Comparison of ENCODE assay signal across 19 cellular contexts in genomic region chr6:163123098-163123497, GRCh38.
DNase-seq lines count a peak whose midpoint lies in the region; ATAC-seq and TF ChIP-seq lines count a peak whose summit lies in the region.
"Had no signal": no experiment of that assay in that cellular context is flagged by ENCODE, and none has a peak within 500 bp of the region (broad histone marks: within the 10 kb centered on the region; RNA-seq: fewer than 3 reads in every experiment).

No MANE protein-coding gene starts in this region.

- H3K4me3 ChIP-seq in endodermal cell (ENCODE audit: low read length): no peak overlapping the region

- H3K27me3 Mint-ChIP-seq in endodermal cell (ENCODE audit: insufficient read depth): no peaks in the 10 kb centered on the region
- H3K27me3 Mint-ChIP-seq: B cell; CD4-positive, alpha-beta T cell had no signal

- H3K9me3 Mint-ChIP-seq in endodermal cell: peaks cover 9% of the 10 kb centered on the region
- H3K9me3 Mint-ChIP-seq: CD4-positive, alpha-beta T cell had no signal

- no peaks in the 10 kb centered on the region for H3K9me3 ChIP-seq in endodermal cell (ENCODE audit: control insufficient read depth, low read length)

- H3K36me3 ChIP-seq in endodermal cell (ENCODE audit: control insufficient read depth, insufficient read depth, low read length): no peaks in the 10 kb centered on the region

- H3K36me3 Mint-ChIP-seq in endodermal cell (ENCODE audit: low read depth): no peaks in the 10 kb centered on the region

- H3K4me3 Mint-ChIP-seq in endodermal cell: no peak overlapping the region
- H3K4me3 Mint-ChIP-seq: B cell; CD4-positive, alpha-beta T cell had no signal

- no peak for ATAC-seq in GM21381 (IDR thresholded peaks at IDR 0.05; ENCODE audit: unreplicated experiment)

- no peaks in the 10 kb centered on the region for H3K4me1 ChIP-seq in endodermal cell (ENCODE audit: control insufficient read depth, insufficient read depth, low read length)

- TF ChIP-seq CTCF in endodermal cell (conservative IDR thresholded peaks at IDR 0.05): no peak

- peak; percentile 9 for DNase-seq in NCI-H146 (lab: John Stamatoyannopoulos, UW)
- DNase-seq in NCI-H146 treated with DMSO at 0.1 percent for 48 hours (lab: John Stamatoyannopoulos, UW; ENCODE audit: unreplicated experiment): no peak
- peak; percentile 23 for DNase-seq in NCI-H748 treated with DMSO at 0.1 percent for 48 hours (lab: John Stamatoyannopoulos, UW)
- DNase-seq in endodermal cell: peak; percentile 82
- DNase-seq in islet precursor cell: peak; percentile 55
- DNase-seq in GM03348 (ENCODE audit: low spot score): no peak
- DNase-seq in NCI-H82 (lab: John Stamatoyannopoulos, UW): no peak
- DNase-seq: CD4-positive, alpha-beta T cell; DMS79 treated with DMSO at 0.1 percent for 48 hours; GDM1; IMR-90; MM.1S; NCI-H1092 treated with DMSO at 0.1 percent for 48 hours; NCI-H1694 treated with DMSO at 0.1 percent for 48 hours; NCI-H446; SHP77 treated with DMSO at 0.1 percent for 48 hours had no signal

- 77 to 80% methylated on average over 7 to 9 of the region's 9 CpGs for WGBS in endodermal cell (ENCODE audit: insufficient coverage in 1 of 2, insufficient read length in 1 of 2), 2 experiments

- no peaks in the 10 kb centered on the region for H3K27me3 ChIP-seq in endodermal cell (ENCODE audit: control insufficient read depth, insufficient read depth, low read length, poor library complexity, severe bottlenecking)

- H3K27ac ChIP-seq in endodermal cell (ENCODE audit: low read depth, low read length): no peak overlapping the region
- H3K27ac ChIP-seq: 22Rv1 had no signal

- H3K27ac Mint-ChIP-seq in endodermal cell: no peak overlapping the region
- H3K27ac Mint-ChIP-seq: B cell; CD4-positive, alpha-beta T cell had no signal

- no peaks in the 10 kb centered on the region for H3K4me1 Mint-ChIP-seq in endodermal cell
- H3K4me1 Mint-ChIP-seq: B cell had no signal

- no peak overlapping the region for H3K9ac ChIP-seq in endodermal cell (ENCODE audit: extremely low read depth, low read length, poor library complexity, severe bottlenecking)

Comparison
In these comparisons a context has a peak if more than half of its experiments do, and no peak if none do; other contexts are left out.
1. DNase-seq: peak in NCI-H146 (single experiment), NCI-H748 treated with DMSO at 0.1 percent for 48 hours (single experiment), endodermal cell (single experiment) and islet precursor cell (single experiment); none in NCI-H146 treated with DMSO at 0.1 percent for 48 hours (single experiment), GM03348 (single experiment) and NCI-H82 (single experiment).